10 cellular contexts compared by ENCODE assay signal in genomic region chr16:11346700-11347319, GRCh38. TPM values are rescaled to one million over a fixed set of nuclear protein-coding genes. Genes with fewer than 3 reads are reported as not detected.
DNase-seq lines count a peak whose midpoint lies in the region; ATAC-seq, FAIRE-seq and TF ChIP-seq lines count a peak whose summit lies in the region.
"Had no signal": no experiment of that assay in that cellular context is flagged by ENCODE, and none has a peak within 500 bp of the region (broad histone marks: within the 10 kb centered on the region; RNA-seq: fewer than 3 reads in every experiment).

No MANE protein-coding gene starts in this region.

- H3K9ac ChIP-seq in HCT116 (ENCODE audit: low read length) (peak overlapping the region; percentile 81), kidney (ENCODE audit: low read length in 2 of 2) (no peak overlapping the region)

- no peaks in the 10 kb centered on the region for H3K9me2 ChIP-seq in HCT116 (ENCODE audit: insufficient read depth)

- peak overlapping the region; percentile 98 for H3K4me2 ChIP-seq in HCT116 (ENCODE audit: low read length)

- POLR2A ChIA-PET in HCT116 (lab: Charles Lee) = interaction anchor here (1.7 kb wide), 1 partner anchor 11 kb away, joined by 4 read pairs; no protein-coding TSS in a partner anchor
- POLR2A ChIA-PET in activated CD4-positive, alpha-beta memory T cell treated with anti-CD3 and anti-CD28 coated beads for 36 hours (lab: Charles Lee) = interaction anchor here (0.7 to 1.3 kb wide), 3 partner anchors 8 to 95 kb away, joined by 3 to 5 read pairs (median 3); no protein-coding TSS in a partner anchor

- no peak for FAIRE-seq in kidney (lab: Jason Lieb, UNC)

- H3K27ac Mint-ChIP-seq in CD4-positive, CD25-positive, alpha-beta regulatory T cell = peak overlapping the region in 1 of 3 donors; percentile 56
- H3K27ac Mint-ChIP-seq in activated CD4-positive, alpha-beta memory T cell treated with anti-CD3 and anti-CD28 coated beads for 36 hours = no peak overlapping the region

- no peaks in the 10 kb centered on the region for H3K27me3 Mint-ChIP-seq in CD4-positive, CD25-positive, alpha-beta regulatory T cell
- H3K27me3 Mint-ChIP-seq in activated CD4-positive, alpha-beta memory T cell treated with anti-CD3 and anti-CD28 coated beads for 36 hours = no peaks in the 10 kb centered on the region

- DNase-seq in CD4-positive, CD25-positive, alpha-beta regulatory T cell = no peak
- DNase-seq in HCT116 (ENCODE audit: low read depth, low spot score) (no peak), kidney (peak; percentile 55), GDM1 (lab: John Stamatoyannopoulos, UW) (no peak), DMS 273 treated with DMSO at 0.1 percent for 48 hours (lab: John Stamatoyannopoulos, UW) (no peak), NCI-H2029 (lab: John Stamatoyannopoulos, UW) (no peak)
- no peak for DNase-seq in activated CD4-positive, alpha-beta memory T cell treated with anti-CD3 and anti-CD28 coated beads for 36 hours
- DNase-seq: NCI-H1092 treated with DMSO at 0.1 percent for 48 hours, NCI-H748 treated with DMSO at 0.1 percent for 48 hours had no signal

- H4K20me1 ChIP-seq in HCT116 (ENCODE audit: insufficient read depth) = no peaks in the 10 kb centered on the region

- no peaks in the 10 kb centered on the region for H3K9me3 Mint-ChIP-seq in CD4-positive, CD25-positive, alpha-beta regulatory T cell
- H3K9me3 Mint-ChIP-seq in activated CD4-positive, alpha-beta memory T cell treated with anti-CD3 and anti-CD28 coated beads for 36 hours = no peaks in the 10 kb centered on the region

- intact Hi-C loops in HCT116 (cut with micrococcal nuclease) (no loop called here), kidney (cut with DNase I) (no loop called here)
- intact Hi-C loops in activated CD4-positive, alpha-beta memory T cell treated with anti-CD3 and anti-CD28 coated beads for 36 hours (cut with micrococcal nuclease) = no loop called here

- peaks cover 12% of the 10 kb centered on the region for H3K4me1 ChIP-seq in CD4-positive, CD25-positive, alpha-beta regulatory T cell (ENCODE audit: control insufficient read depth, insufficient read depth, low read length, poor library complexity, severe bottlenecking)
- H3K4me1 ChIP-seq in HCT116 (ENCODE audit: control insufficient read depth in 1 of 2, insufficient read depth in 2 of 2, low read length in 2 of 2) = peaks cover 0 to 38% of the 10 kb centered on the region in 2 experiments; a peak in 3 of 4 replicates
- H3K4me1 ChIP-seq in kidney (ENCODE audit: control insufficient read depth in 1 of 2, insufficient read depth in 1 of 2, low read depth in 1 of 2, low read length in 2 of 2) = peaks cover 0 to 17% of the 10 kb centered on the region in 2 donors

- H3K79me2 ChIP-seq in HCT116 (ENCODE audit: insufficient read depth, low read length) = peaks cover 5% of the 10 kb centered on the region; the same call in 1 of the 2 replicates

- H3K4me1 Mint-ChIP-seq in CD4-positive, CD25-positive, alpha-beta regulatory T cell = peaks cover 6 to 22% (median 11%) of the 10 kb centered on the region in 4 donors
- H3K4me1 Mint-ChIP-seq in activated CD4-positive, alpha-beta memory T cell treated with anti-CD3 and anti-CD28 coated beads for 36 hours (ENCODE audit: low read depth) = peaks cover 51% of the 10 kb centered on the region

- H2AFZ ChIP-seq in HCT116 (ENCODE audit: low read depth, low read length, poor library complexity, severe bottlenecking) = no peak overlapping the region

- no peaks in the 10 kb centered on the region for H3K27me3 ChIP-seq in CD4-positive, CD25-positive, alpha-beta regulatory T cell (ENCODE audit: control insufficient read depth, insufficient read depth, low read length)
- no peaks in the 10 kb centered on the region for H3K27me3 ChIP-seq in HCT116 (ENCODE audit: insufficient read depth, low read length)

- H3K27ac ChIP-seq in CD4-positive, CD25-positive, alpha-beta regulatory T cell (ENCODE audit: insufficient read depth, low read length, poor library complexity, severe bottlenecking) = no peak overlapping the region
- H3K27ac ChIP-seq in HCT116 (ENCODE audit: low read depth, low read length) (no peak overlapping the region), kidney (ENCODE audit: low read depth in 2 of 2, low read length in 2 of 2) (no peak overlapping the region)

- H3K36me3 Mint-ChIP-seq in CD4-positive, CD25-positive, alpha-beta regulatory T cell = peaks cover 5% of the 10 kb centered on the region
- peaks cover 43% of the 10 kb centered on the region for H3K36me3 Mint-ChIP-seq in activated CD4-positive, alpha-beta memory T cell treated with anti-CD3 and anti-CD28 coated beads for 36 hours

- no peak for TF ChIP-seq POLR2A in HCT116 (IDR thresholded peaks at IDR 0.05; ENCODE audit: borderline replicate concordance, extremely low read depth, insufficient read depth, insufficient read length)

- no peaks in the 10 kb centered on the region for H3K9me3 ChIP-seq in CD4-positive, CD25-positive, alpha-beta regulatory T cell (ENCODE audit: control insufficient read depth in 2 of 2, low read length in 2 of 2)
- no peaks in the 10 kb centered on the region for H3K9me3 ChIP-seq in HCT116 (ENCODE audit: control insufficient read depth in 1 of 2, insufficient read depth in 1 of 2, low read depth in 1 of 2, low read length in 2 of 2)
- H3K9me3 ChIP-seq in kidney (ENCODE audit: control insufficient read depth in 1 of 2, low read length in 2 of 2) = no peaks in the 10 kb centered on the region

- CTCF ChIA-PET in HCT116 (lab: Charles Lee) = interaction anchor here (1.2 kb wide), 1 partner anchor 10 kb away, joined by 3 read pairs; no protein-coding TSS in a partner anchor
- CTCF ChIA-PET in activated CD4-positive, alpha-beta memory T cell treated with anti-CD3 and anti-CD28 coated beads for 36 hours (lab: Charles Lee) = interaction anchor here (0.8 to 1.1 kb wide), 2 partner anchors 25 to 83 kb away, joined by 3 to 7 read pairs; no protein-coding TSS in a partner anchor

- no peaks in the 10 kb centered on the region for H3K36me3 ChIP-seq in CD4-positive, CD25-positive, alpha-beta regulatory T cell (ENCODE audit: control insufficient read depth, insufficient read depth, low read length)
- no peaks in the 10 kb centered on the region; a peak in 1 of 4 replicates for H3K36me3 ChIP-seq in HCT116 (ENCODE audit: control insufficient read depth in 1 of 2, insufficient read depth in 2 of 2, low read length in 2 of 2)
- no peaks in the 10 kb centered on the region for H3K36me3 ChIP-seq in kidney (ENCODE audit: control insufficient read depth in 1 of 2, insufficient read depth in 2 of 2, low read length in 2 of 2)

- no peak overlapping the region for H3K4me3 ChIP-seq in CD4-positive, CD25-positive, alpha-beta regulatory T cell (ENCODE audit: low read depth, low read length)
- peak overlapping the region in 1 of 2 experiments; percentile 73; a peak in 3 of 4 replicates for H3K4me3 ChIP-seq in HCT116 (replicated peaks in 1 of 2; ENCODE audit: low read depth in 1 of 2, low read length in 2 of 2)
- no peak overlapping the region for H3K4me3 ChIP-seq in kidney (ENCODE audit: low read length in 2 of 2)

- H3K4me3 Mint-ChIP-seq in CD4-positive, CD25-positive, alpha-beta regulatory T cell = peak overlapping the region; percentile 86 to 89 (median 88)
- peak overlapping the region; percentile 94 for H3K4me3 Mint-ChIP-seq in activated CD4-positive, alpha-beta memory T cell treated with anti-CD3 and anti-CD28 coated beads for 36 hours

- no peak for TF ChIP-seq RAD21 in HCT116 (IDR thresholded peaks at IDR 0.05; ENCODE audit: low read depth)

- no TSS peak for BruUV-seq in HCT116 (replicated peaks; lab: Mats Ljungman, UMichigan)

- ATAC-seq in CD4-positive, CD25-positive, alpha-beta regulatory T cell (ENCODE audit: low read depth in 2 of 2) = no peak
- ATAC-seq in HCT116 (no peak), HG03521 (IDR thresholded peaks at IDR 0.05; ENCODE audit: unreplicated experiment) (no peak)

- no peak for TF ChIP-seq CTCF in HCT116 (IDR thresholded peaks at IDR 0.05 in 2 of 3, conservative IDR thresholded peaks at IDR 0.05 in 1 of 3; ENCODE audit: borderline replicate concordance in 1 of 3, insufficient read depth in 1 of 3, low read depth in 2 of 3, low read length in 2 of 3)
- no peak for TF ChIP-seq CTCF in kidney (IDR thresholded peaks at IDR 0.05; ENCODE audit: borderline replicate concordance, extremely low read depth, insufficient read depth)

- RAD21 ChIA-PET in HCT116 (lab: Charles Lee; ENCODE audit: low non-redundant PET in 1 of 2, low total read pairs in 2 of 2, uncharacterized antibody in 2 of 2, unreplicated experiment in 2 of 2) = no interaction called here

TF ChIP-seq in HCT116, 20 proteins besides CTCF, POLR2A, EP300 and RAD21 (continues in another document):
- TF ChIP-seq SIN3A (IDR thresholded peaks at IDR 0.05; ENCODE audit: low read depth) = no peak
- TF ChIP-seq JUND (IDR thresholded peaks at IDR 0.05) = no peak
- no peak for TF ChIP-seq CEBPB (IDR thresholded peaks at IDR 0.05; ENCODE audit: low read depth)
- TF ChIP-seq EGR1 (IDR thresholded peaks at IDR 0.05; ENCODE audit: low read depth) = no peak
- no peak for TF ChIP-seq ZFX (IDR thresholded peaks at IDR 0.05)
- TF ChIP-seq ZBTB33 (IDR thresholded peaks at IDR 0.05; ENCODE audit: extremely low read depth, insufficient replicate concordance, low read length) = no peak
- no peak for TF ChIP-seq EZH2phosphoT487 (IDR thresholded peaks at IDR 0.05; ENCODE audit: borderline replicate concordance)
- TF ChIP-seq YY1 (IDR thresholded peaks at IDR 0.05; ENCODE audit: extremely low read depth, insufficient replicate concordance, low read depth, low read length) = no peak
- no peak for TF ChIP-seq ELF1 (IDR thresholded peaks at IDR 0.05; ENCODE audit: borderline replicate concordance, low read depth)

RNA-seq across cellular contexts. Expression of gene RMI2, which starts 1.6 kb away (rescaled TPM):
- total RNA-seq in CD4-positive, CD25-positive, alpha-beta regulatory T cell = 4.3 TPM
- 10 to 100 TPM in 2 of 4 donors, 1 to 10 TPM in 2; 7.4 to 15.3 (median 11.1) TPM for polyA plus RNA-seq in CD4-positive, CD25-positive, alpha-beta regulatory T cell
- total RNA-seq in HCT116 (2021; ENCODE audit: unreplicated experiment) (19.9 TPM), kidney (4.6 TPM)
- 8.3 and 10.2 TPM in 2 replicates for polyA plus RNA-seq in HCT116 (2012)
- total RNA-seq in activated CD4-positive, alpha-beta memory T cell treated with anti-CD3 and anti-CD28 coated beads for 36 hours = 10 to 100 TPM; 68.9 to 69.9 TPM
- polyA plus RNA-seq in kidney (ENCODE audit: insufficient read depth, low read depth, low replicate concordance) = 5.2 TPM
